17 cellular contexts compared by ENCODE assay signal in genomic region chr5:157212307-157212706, GRCh38. TPM values are rescaled to one million over a fixed set of nuclear protein-coding genes. Genes with fewer than 3 reads are reported as not detected.
DNase-seq lines count a peak whose midpoint lies in the region; ATAC-seq and TF ChIP-seq lines count a peak whose summit lies in the region.
"Had no signal": no experiment of that assay in that cellular context is flagged by ENCODE, and none has a peak within 500 bp of the region (broad histone marks: within the 10 kb centered on the region; RNA-seq: fewer than 3 reads in every experiment).

No MANE protein-coding gene starts in this region.

- no peaks in the 10 kb centered on the region for H3K9me3 Mint-ChIP-seq in activated naive CD4-positive, alpha-beta T cell treated with anti-CD3 and anti-CD28 coated beads, Interleukin-2, amount 10 ng/mL, durations not matched to agents 7 days and 5 days
- H3K9me3 Mint-ChIP-seq in activated naive CD8-positive, alpha-beta T cell (ENCODE audit: low read depth) = no peaks in the 10 kb centered on the region

- in situ Hi-C loops in G401 (cut with HindIII; ENCODE audit: low sequenced_read_pairs) = no loop called here

- H3K27me3 Mint-ChIP-seq in activated naive CD4-positive, alpha-beta T cell treated with anti-CD3 and anti-CD28 coated beads, Interleukin-2, amount 10 ng/mL, durations not matched to agents 7 days and 5 days = no peaks in the 10 kb centered on the region
- no peaks in the 10 kb centered on the region for H3K27me3 Mint-ChIP-seq in activated naive CD8-positive, alpha-beta T cell

- H3K36me3 ChIP-seq in upper lobe of right lung = no peaks in the 10 kb centered on the region
- H3K36me3 ChIP-seq: esophagus squamous epithelium, ovary had no signal

- H3K4me3 ChIP-seq in upper lobe of right lung = no peak overlapping the region
- H3K4me3 ChIP-seq: esophagus squamous epithelium, GM23248, ovary had no signal

- peak; percentile 78 for ATAC-seq in upper lobe of right lung
- ATAC-seq: left ventricle myocardium superior had no signal

- CTCF ChIA-PET in activated naive CD4-positive, alpha-beta T cell treated with anti-CD3 and anti-CD28 coated beads, Interleukin-2, amount 10 ng/mL, durations not matched to agents 7 days and 5 days (lab: Charles Lee) = interaction anchor here (1.2 to 1.5 kb wide), 2 partner anchors 9 kb away, joined by 4 read pairs; no protein-coding TSS in a partner anchor

- TF ChIP-seq CTCF in upper lobe of right lung (IDR thresholded peaks at IDR 0.05) = no peak

- H3K9me3 ChIP-seq in upper lobe of right lung = no peaks in the 10 kb centered on the region
- H3K9me3 ChIP-seq: esophagus squamous epithelium, ovary had no signal

- no peaks in the 10 kb centered on the region for H3K27me3 ChIP-seq in upper lobe of right lung
- H3K27me3 ChIP-seq: esophagus squamous epithelium, ovary had no signal

- H3K27ac ChIP-seq in upper lobe of right lung = no peak overlapping the region
- H3K27ac ChIP-seq: esophagus squamous epithelium, GM23248, ovary, VCaP had no signal

- intact Hi-C loops in upper lobe of right lung (cut with DNase I) = no loop called here

- no peak for DNase-seq in activated naive CD4-positive, alpha-beta T cell treated with anti-CD3 and anti-CD28 coated beads, Interleukin-2, amount 10 ng/mL, durations not matched to agents 7 days and 5 days
- no peak for DNase-seq in activated naive CD4-positive, alpha-beta T cell treated with anti-CD3 and anti-CD28 coated beads, Interleukin-2, amount 50 U/mL, for 16 hours
- DNase-seq in NOMO-1 treated with DMSO at 0.1 percent for 48 hours (lab: John Stamatoyannopoulos, UW; ENCODE audit: unreplicated experiment) (peak; percentile 70), upper lobe of right lung (no peak), hippocampal formation (lab: John Stamatoyannopoulos, UW) (no peak), G401 (ENCODE audit: low spot score) (no peak)
- DNase-seq: esophagus squamous epithelium; GM23248; left ventricle myocardium superior; NCI-H187 treated with DMSO at 0.1 percent for 48 hours; NCI-H510A treated with DMSO at 0.1 percent for 48 hours; ovary; stimulated activated CD4-positive, alpha-beta T cell treated with anti-CD3 and anti-CD28 coated beads, Interleukin-2, amount 100 ng/mL, for 24 hours had no signal

- H3K4me1 ChIP-seq in upper lobe of right lung = no peaks in the 10 kb centered on the region
- H3K4me1 ChIP-seq: esophagus squamous epithelium had no signal

- H3K27ac Mint-ChIP-seq in activated naive CD4-positive, alpha-beta T cell treated with anti-CD3 and anti-CD28 coated beads, Interleukin-2, amount 10 ng/mL, durations not matched to agents 7 days and 5 days = peak overlapping the region; percentile 94
- peak overlapping the region; percentile 98 for H3K27ac Mint-ChIP-seq in activated naive CD8-positive, alpha-beta T cell

- H3K36me3 Mint-ChIP-seq in activated naive CD4-positive, alpha-beta T cell treated with anti-CD3 and anti-CD28 coated beads, Interleukin-2, amount 10 ng/mL, durations not matched to agents 7 days and 5 days = peaks cover 98% of the 10 kb centered on the region
- peaks cover 69% of the 10 kb centered on the region for H3K36me3 Mint-ChIP-seq in activated naive CD8-positive, alpha-beta T cell

- H3K4me3 Mint-ChIP-seq in activated naive CD4-positive, alpha-beta T cell treated with anti-CD3 and anti-CD28 coated beads, Interleukin-2, amount 10 ng/mL, durations not matched to agents 7 days and 5 days = peak overlapping the region; percentile 2
- peak overlapping the region; percentile 49 for H3K4me3 Mint-ChIP-seq in activated naive CD8-positive, alpha-beta T cell

- H3K4me1 Mint-ChIP-seq in activated naive CD4-positive, alpha-beta T cell treated with anti-CD3 and anti-CD28 coated beads, Interleukin-2, amount 10 ng/mL, durations not matched to agents 7 days and 5 days = peaks cover 99% of the 10 kb centered on the region
- peaks cover 96% of the 10 kb centered on the region for H3K4me1 Mint-ChIP-seq in activated naive CD8-positive, alpha-beta T cell (ENCODE audit: low read depth)

RNA-seq across cellular contexts. Expression of gene ITK, which starts 31.7 kb away (rescaled TPM):
- 8.1 TPM for total RNA-seq in upper lobe of right lung
- not detected in 2 replicates for total RNA-seq in G401 (2014; rRNA removed; shearing (Covaris generic))
- total RNA-seq: bronchial epithelial cell, glomerular endothelial cell had no signal

RNA-seq across cellular contexts. Expression of gene GARIN3, which starts 46.2 kb away (rescaled TPM):
- not detected for total RNA-seq in upper lobe of right lung
- total RNA-seq in G401 (2014; rRNA removed; shearing (Covaris generic)) = not detected in 2 replicates
- total RNA-seq: bronchial epithelial cell, esophagus squamous epithelium, glomerular endothelial cell, GM23248, left ventricle myocardium superior, ovary had no signal

RNA-seq across cellular contexts. Expression of gene CYFIP2, which starts 53.6 kb away (rescaled TPM):
- 37.1 TPM for total RNA-seq in upper lobe of right lung
- total RNA-seq in G401 (2014; rRNA removed; shearing (Covaris generic)) = 22.6 and 32.0 TPM in 2 replicates
